ENCODE assay signal across 21 cellular contexts in the genomic region with DNA sequence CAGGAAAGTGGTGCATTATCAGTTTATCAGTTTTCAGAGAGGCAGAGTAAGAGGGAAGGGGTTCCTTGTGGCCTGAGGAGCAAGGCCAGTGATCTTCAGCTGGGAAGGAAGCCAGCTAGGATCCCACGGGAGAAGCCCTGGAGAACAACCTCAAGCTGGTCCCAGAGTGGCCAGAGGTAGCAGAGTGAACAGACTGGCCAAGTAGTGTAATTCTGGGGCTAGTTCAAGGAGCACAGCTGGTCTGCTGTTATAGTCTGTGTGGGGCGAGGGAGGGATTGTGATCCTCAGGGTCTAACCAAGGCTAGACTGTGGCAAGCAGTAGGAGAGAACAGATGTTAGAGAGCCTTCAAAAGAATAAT.
DNase-seq lines count a peak whose midpoint lies in the region; ATAC-seq, FAIRE-seq and TF ChIP-seq lines count a peak whose summit lies in the region.
"Had no signal": no experiment of that assay in that cellular context is flagged by ENCODE, and none has a peak within 500 bp of the region (broad histone marks: within the 10 kb centered on the region; RNA-seq: fewer than 3 reads in every experiment).

No MANE protein-coding gene starts in this region.

- H3K27ac ChIP-seq in A549, result peak overlapping the region; percentile 65 to 75
- H3K27ac ChIP-seq: upper lobe of left lung had no signal

- no peak for TF ChIP-seq POLR2A in A549 (IDR thresholded peaks at IDR 0.05; ENCODE audit: low read length)

- no peak overlapping the region for H3K4me3 ChIP-seq in A549
- no peak overlapping the region for H3K4me3 ChIP-seq in fibroblast of mammary gland (ENCODE audit: control insufficient read depth, low read depth, low read length)
- H3K4me3 ChIP-seq: sigmoid colon, upper lobe of left lung had no signal

- TF ChIP-seq RAD21 in A549 (conservative IDR thresholded peaks at IDR 0.05 in 1 of 2, IDR thresholded peaks at IDR 0.05 in 1 of 2), result no peak

- POLR2A ChIA-PET in A549 (lab: Yijun Ruan, JAX), result no interaction called here

- H3K4me2 ChIP-seq in A549, result peak overlapping the region; percentile 59

- peak overlapping the region; percentile 70 for H3K27ac Mint-ChIP-seq in neural crest cell (ENCODE audit: unreplicated experiment)
- H3K27ac Mint-ChIP-seq: activated CD4-positive, alpha-beta memory T cell treated with anti-CD3 and anti-CD28 coated beads for 36 hours; activated naive CD4-positive, alpha-beta T cell treated with anti-CD3 and anti-CD28 coated beads for 36 hours; CD4-positive, alpha-beta T cell; WTC11 had no signal

- H3K4me3 Mint-ChIP-seq in neural crest cell, result no peak overlapping the region
- H3K4me3 Mint-ChIP-seq: activated CD4-positive, alpha-beta memory T cell treated with anti-CD3 and anti-CD28 coated beads for 36 hours; activated naive CD4-positive, alpha-beta T cell treated with anti-CD3 and anti-CD28 coated beads for 36 hours; CD4-positive, alpha-beta T cell; WTC11 had no signal

- FAIRE-seq in A549 (lab: Jason Lieb, UNC), result no peak
- FAIRE-seq: islet of Langerhans had no signal

- peaks cover 2% of the 10 kb centered on the region for H3K9me3 Mint-ChIP-seq in neural crest cell
- H3K9me3 Mint-ChIP-seq: activated CD4-positive, alpha-beta memory T cell treated with anti-CD3 and anti-CD28 coated beads for 36 hours; activated naive CD4-positive, alpha-beta T cell treated with anti-CD3 and anti-CD28 coated beads for 36 hours; CD4-positive, alpha-beta T cell had no signal

- CTCF ChIA-PET in A549 (lab: Yijun Ruan, JAX), result interaction anchor here (0.7 to 2.5 kb wide), 2 partner anchors 11 to 68 kb away, joined by 4 to 8 read pairs; no protein-coding TSS in a partner anchor

- H3K36me3 Mint-ChIP-seq in neural crest cell (ENCODE audit: low read depth), result no peaks in the 10 kb centered on the region
- H3K36me3 Mint-ChIP-seq: activated CD4-positive, alpha-beta memory T cell treated with anti-CD3 and anti-CD28 coated beads for 36 hours; WTC11 had no signal

- H3K9me3 ChIP-seq in A549, result no peaks in the 10 kb centered on the region
- H3K9me3 ChIP-seq: sigmoid colon, upper lobe of left lung had no signal

- peaks cover 26% of the 10 kb centered on the region for H3K4me1 ChIP-seq in A549
- H3K4me1 ChIP-seq: upper lobe of left lung had no signal

- no peak for TF ChIP-seq CTCF in A549 (IDR thresholded peaks at IDR 0.05)
- no peak for TF ChIP-seq CTCF in fibroblast of mammary gland (conservative IDR thresholded peaks at IDR 0.05; ENCODE audit: control insufficient read depth, insufficient read depth, low read depth, low read length)
- TF ChIP-seq CTCF in neural crest cell (conservative IDR thresholded peaks at IDR 0.05), result no peak

- ATAC-seq in A549, result peak; percentile 24 to 41; a peak in 4 of 6 replicates
- no peak for ATAC-seq in HG02885 (IDR thresholded peaks at IDR 0.05; ENCODE audit: poor library complexity, unreplicated experiment)
- ATAC-seq in GM19467 (IDR thresholded peaks at IDR 0.05; ENCODE audit: unreplicated experiment), result no peak
- ATAC-seq in GM18517 (IDR thresholded peaks at IDR 0.05; ENCODE audit: unreplicated experiment), result no peak
- ATAC-seq: stimulated activated naive CD8-positive, alpha-beta T cell treated with anti-CD3 and anti-CD28 coated beads, Interleukin-15, Interleukin-2, amounts not matched to agents 100 U/mL and 50 U/mL, for 24 hours; WTC11 had no signal

- H3K27me3 Mint-ChIP-seq in neural crest cell (ENCODE audit: low read depth), result peaks cover under 1% of the 10 kb centered on the region
- H3K27me3 Mint-ChIP-seq: activated CD4-positive, alpha-beta memory T cell treated with anti-CD3 and anti-CD28 coated beads for 36 hours had no signal

- WGBS in A549 (ENCODE audit: missing lambda C conversion rate), result 62% methylated on average over 2 of the region's 2 CpGs

- no peak for DNase-seq in A549 (ENCODE audit: low read depth in 1 of 2, low spot score in 1 of 2)
- peak; percentile 71 to 88 for DNase-seq in NCI-H524 (lab: John Stamatoyannopoulos, UW)
- DNase-seq in fibroblast of mammary gland (ENCODE audit: low read depth), result peak; percentile 74
- DNase-seq in neural crest cell (ENCODE audit: low read depth, low spot score), result no peak
- no peak for DNase-seq in NCI-H146 (lab: John Stamatoyannopoulos, UW)
- DNase-seq: ACHN; activated CD4-positive, alpha-beta memory T cell treated with anti-CD3 and anti-CD28 coated beads for 36 hours; activated naive CD4-positive, alpha-beta T cell treated with anti-CD3 and anti-CD28 coated beads for 36 hours; aorta; CD4-positive, alpha-beta T cell; effector memory CD4-positive, alpha-beta T cell; hippocampal formation; NCI-H1092; stimulated activated naive CD8-positive, alpha-beta T cell treated with anti-CD3 and anti-CD28 coated beads, Interleukin-15, Interleukin-2, amounts not matched to agents 100 U/mL and 50 U/mL, for 24 hours; upper lobe of left lung had no signal

- no peaks in the 10 kb centered on the region for H3K4me1 Mint-ChIP-seq in neural crest cell
- H3K4me1 Mint-ChIP-seq: WTC11 had no signal

- no peak for TF ChIP-seq EP300 in A549 (IDR thresholded peaks at IDR 0.05)

TF ChIP-seq in A549, 52 proteins besides CTCF, POLR2A, EP300 and RAD21:
- TF ChIP-seq HOXB5 (CRISPR knock-in tag; IDR thresholded peaks at IDR 0.05), result no peak
- TF ChIP-seq ZFP36 (IDR thresholded peaks at IDR 0.05; ENCODE audit: borderline replicate concordance, partially characterized antibody), result no peak
- no peak for TF ChIP-seq EHF (CRISPR knock-in tag; IDR thresholded peaks at IDR 0.05)
- TF ChIP-seq HEYL (CRISPR knock-in tag; IDR thresholded peaks at IDR 0.05), result no peak
- TF ChIP-seq NR3C1 (IDR thresholded peaks at IDR 0.05), result no peak

Comparison
In these comparisons a context has a peak if more than half of its experiments do, and no peak if none do; other contexts are left out.
1. ATAC-seq: peak in A549 (2 of 2); none in HG02885 (single experiment), GM19467 (single experiment) and GM18517 (single experiment).
2. DNase-seq: peak in NCI-H524 (2 of 2) and fibroblast of mammary gland (single experiment); none in A549 (0 of 2), neural crest cell (single experiment) and NCI-H146 (single experiment).